20 cellular contexts compared by ENCODE assay signal in genomic region chr15:36644156-36644896, GRCh38.
DNase-seq lines count a peak whose midpoint lies in the region; TF ChIP-seq lines count a peak whose summit lies in the region.
"Had no signal": no experiment of that assay in that cellular context is flagged by ENCODE, and none has a peak within 500 bp of the region (broad histone marks: within the 10 kb centered on the region; RNA-seq: fewer than 3 reads in every experiment).

No MANE protein-coding gene starts in this region.

- DNase-seq in A172 (ENCODE audit: low spot score) (peak; percentile 4), HEK293T (ENCODE audit: extremely low spot score) (no peak), NCI-H2171 (lab: John Stamatoyannopoulos, UW) (peak; percentile 64), chondrocyte (ENCODE audit: low spot score) (no peak), esophagus muscularis mucosa (ENCODE audit: extremely low spot score) (no peak), hepatic stellate cell (ENCODE audit: low spot score) (no peak)
- DNase-seq in activated CD8-positive, alpha-beta memory T cell treated with anti-CD3 and anti-CD28 coated beads, Interleukin-2, amount 50 U/mL, for 48 hours = no peak
- DNase-seq in activated CD4-positive, alpha-beta T cell treated with anti-CD3 and anti-CD28 coated beads for 48 hours = no peak
- DNase-seq: activated CD8-positive, alpha-beta T cell treated with anti-CD3 and anti-CD28 coated beads for 36 hours; CD8-positive, alpha-beta memory T cell; central memory CD4-positive, alpha-beta T cell; naive B cell; NCI-H2029 treated with DMSO at 0.1 percent for 48 hours; psoas muscle; stimulated activated CD4-positive, alpha-beta T cell treated with anti-CD3 and anti-CD28 coated beads, Interleukin-12 subunit alpha, Interleukin-12 subunit beta, amount 100 ng/mL, for 4 hours; stimulated activated naive CD8-positive, alpha-beta T cell treated with anti-CD3 and anti-CD28 coated beads, Interleukin-15, amount 100 ng/mL, for 72 hours; SW 1271 had no signal

- H3K4me3 ChIP-seq in esophagus muscularis mucosa = no peak overlapping the region
- H3K4me3 ChIP-seq: psoas muscle had no signal

- H3K27me3 Mint-ChIP-seq in chondrocyte (ENCODE audit: low read depth) = no peaks in the 10 kb centered on the region
- H3K27me3 Mint-ChIP-seq: activated CD8-positive, alpha-beta T cell treated with anti-CD3 and anti-CD28 coated beads for 36 hours; CD8-positive, alpha-beta memory T cell; naive B cell; stimulated activated naive CD8-positive, alpha-beta T cell treated with anti-CD3 and anti-CD28 coated beads, Interleukin-15, amount 100 ng/mL, for 72 hours had no signal

- no peaks in the 10 kb centered on the region for H3K36me3 ChIP-seq in esophagus muscularis mucosa

- TF ChIP-seq POLR2A in esophagus muscularis mucosa (IDR thresholded peaks at IDR 0.05; ENCODE audit: low read depth) = no peak

- H3K4me3 Mint-ChIP-seq in chondrocyte (ENCODE audit: unreplicated experiment) = no peak overlapping the region
- H3K4me3 Mint-ChIP-seq: activated CD8-positive, alpha-beta T cell treated with anti-CD3 and anti-CD28 coated beads for 36 hours; activated T-helper 1 cell treated with anti-CD3 and anti-CD28 coated beads, Interleukin-12 subunit alpha, Interleukin-12 subunit beta, Interleukin-2, Interleukin-4 antibody, amounts not matched to agents 30 ng/mL and 10 ng/mL and 1 ng/mL, durations not matched to agents 14 hours and 24 hours and 36 hours; CD8-positive, alpha-beta memory T cell; HFFc6; naive B cell; stimulated activated naive CD8-positive, alpha-beta T cell treated with anti-CD3 and anti-CD28 coated beads, Interleukin-15, amount 100 ng/mL, for 72 hours had no signal

- POLR2A ChIA-PET in HEK293T (lab: Yijun Ruan, JAX) = no interaction called here

- no peak overlapping the region for H3K27ac ChIP-seq in esophagus muscularis mucosa (replicated peaks in 1 of 4)
- H3K27ac ChIP-seq: HL-60 had no signal

- H3K36me3 Mint-ChIP-seq in chondrocyte (ENCODE audit: low read depth) = no peaks in the 10 kb centered on the region
- H3K36me3 Mint-ChIP-seq: naive B cell had no signal

- TF ChIP-seq CTCF in chondrocyte (IDR thresholded peaks at IDR 0.05) (no peak), esophagus muscularis mucosa (IDR thresholded peaks at IDR 0.05) (no peak)

- no peaks in the 10 kb centered on the region for H3K27me3 ChIP-seq in esophagus muscularis mucosa

- TF ChIP-seq EP300 in esophagus muscularis mucosa (IDR thresholded peaks at IDR 0.05) = no peak

- no peaks in the 10 kb centered on the region for H3K9me3 Mint-ChIP-seq in chondrocyte (ENCODE audit: low read depth)
- H3K9me3 Mint-ChIP-seq: activated CD8-positive, alpha-beta T cell treated with anti-CD3 and anti-CD28 coated beads for 36 hours; CD8-positive, alpha-beta memory T cell; HFFc6; naive B cell; stimulated activated naive CD8-positive, alpha-beta T cell treated with anti-CD3 and anti-CD28 coated beads, Interleukin-15, amount 100 ng/mL, for 72 hours had no signal

- no peaks in the 10 kb centered on the region for H3K9me3 ChIP-seq in esophagus muscularis mucosa
- H3K9me3 ChIP-seq: psoas muscle had no signal

- H3K27ac Mint-ChIP-seq in chondrocyte (ENCODE audit: unreplicated experiment) = peak overlapping the region; percentile 23
- H3K27ac Mint-ChIP-seq: activated CD8-positive, alpha-beta T cell treated with anti-CD3 and anti-CD28 coated beads for 36 hours; activated T-helper 1 cell treated with anti-CD3 and anti-CD28 coated beads, Interleukin-12 subunit alpha, Interleukin-12 subunit beta, Interleukin-2, Interleukin-4 antibody, amounts not matched to agents 30 ng/mL and 10 ng/mL and 1 ng/mL, durations not matched to agents 14 hours and 24 hours and 36 hours; CD8-positive, alpha-beta memory T cell; HFFc6; stimulated activated naive CD8-positive, alpha-beta T cell treated with anti-CD3 and anti-CD28 coated beads, Interleukin-15, amount 100 ng/mL, for 72 hours had no signal

- H3K4me1 ChIP-seq in esophagus muscularis mucosa = peaks cover 3 to 21% (median 13%) of the 10 kb centered on the region in 4 donors

- peaks cover 10% of the 10 kb centered on the region for H3K4me1 Mint-ChIP-seq in chondrocyte (ENCODE audit: low read depth)
- H3K4me1 Mint-ChIP-seq: naive B cell; stimulated activated naive CD8-positive, alpha-beta T cell treated with anti-CD3 and anti-CD28 coated beads, Interleukin-15, amount 100 ng/mL, for 72 hours had no signal

- intact Hi-C loops in esophagus muscularis mucosa (cut with DNase I) = no loop called here

- CTCF ChIA-PET in HEK293T (lab: Yijun Ruan, JAX) = no interaction called here

- 80% methylated on average over 7 of the region's 7 CpGs for WGBS in esophagus muscularis mucosa

TF ChIP-seq in HEK293T, 16 proteins besides CTCF, POLR2A, EP300 and RAD21:
- TF ChIP-seq ZNF384 (IDR thresholded peaks at IDR 0.05) = no peak
- TF ChIP-seq PKNOX1 (IDR thresholded peaks at IDR 0.05) = peak; percentile 89

Comparison
In these comparisons a context has a peak if more than half of its experiments do, and no peak if none do; other contexts are left out.
1. DNase-seq: peak in A172 (single experiment) and NCI-H2171 (single experiment); none in HEK293T (single experiment), chondrocyte (single experiment), activated CD8-positive, alpha-beta memory T cell treated with anti-CD3 and anti-CD28 coated beads, Interleukin-2, amount 50 U/mL, for 48 hours (single experiment), esophagus muscularis mucosa (single experiment), activated CD4-positive, alpha-beta T cell treated with anti-CD3 and anti-CD28 coated beads for 48 hours (single experiment) and hepatic stellate cell (single experiment).